In the genomic region with DNA sequence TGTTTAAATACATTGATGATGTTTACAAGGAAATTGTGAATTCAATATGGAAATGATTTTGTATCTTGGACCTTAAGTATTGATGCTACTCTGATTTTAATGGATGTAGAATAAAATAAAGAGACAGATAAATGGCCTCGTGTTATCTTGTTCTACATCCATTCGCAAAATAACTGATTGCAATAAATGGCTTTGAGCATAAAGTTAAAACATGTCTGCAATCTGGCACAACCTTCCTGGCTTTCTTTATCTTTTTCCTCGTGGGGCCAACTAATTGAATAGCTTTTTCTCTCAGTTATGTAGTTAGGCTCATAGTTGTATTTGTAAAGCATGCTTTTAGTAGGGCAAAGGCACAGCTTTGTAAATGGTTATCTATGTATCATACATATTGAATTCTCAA, we compare ENCODE assay signal across 3 cellular contexts.
"Had no signal": no experiment of that assay in that cellular context is flagged by ENCODE, and none has a peak within 500 bp of the region (broad histone marks: within the 10 kb centered on the region; RNA-seq: fewer than 3 reads in every experiment).

No MANE protein-coding gene starts in this region.

- ATAC-seq: GM12878 had no signal

- H3K4me3 ChIP-seq: GM12878 had no signal

- DNase-seq: GDM1, GF-D8 had no signal
